ENCODE assay signal across 1 cellular context in the genomic region with DNA sequence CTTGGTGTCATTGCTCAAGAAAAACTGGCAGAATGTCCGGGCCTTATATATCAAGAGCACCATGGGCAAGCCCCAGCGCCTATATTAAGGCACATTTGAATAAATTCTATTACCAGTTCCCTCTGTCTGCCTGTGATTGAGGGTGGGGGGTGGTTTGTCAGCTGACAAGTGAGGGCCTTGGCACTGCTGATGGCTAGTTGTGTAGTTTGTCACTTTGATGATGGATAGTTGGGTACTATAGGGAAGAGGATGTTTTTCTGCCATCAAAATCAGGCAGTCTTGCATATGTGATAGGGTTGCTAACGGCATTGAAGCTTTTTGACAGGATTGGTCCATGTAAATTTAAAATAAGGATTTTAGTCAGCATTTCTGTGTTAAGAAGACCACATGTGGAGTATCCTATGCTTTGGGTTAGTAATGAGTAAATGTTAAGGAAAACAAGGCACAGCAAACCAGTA.
TF ChIP-seq lines count a peak whose summit lies in the region.

No MANE protein-coding gene starts in this region.

TF ChIP-seq in GM12878, 131 proteins besides CTCF, POLR2A, EP300 and RAD21:
- TF ChIP-seq, protein P1, sequence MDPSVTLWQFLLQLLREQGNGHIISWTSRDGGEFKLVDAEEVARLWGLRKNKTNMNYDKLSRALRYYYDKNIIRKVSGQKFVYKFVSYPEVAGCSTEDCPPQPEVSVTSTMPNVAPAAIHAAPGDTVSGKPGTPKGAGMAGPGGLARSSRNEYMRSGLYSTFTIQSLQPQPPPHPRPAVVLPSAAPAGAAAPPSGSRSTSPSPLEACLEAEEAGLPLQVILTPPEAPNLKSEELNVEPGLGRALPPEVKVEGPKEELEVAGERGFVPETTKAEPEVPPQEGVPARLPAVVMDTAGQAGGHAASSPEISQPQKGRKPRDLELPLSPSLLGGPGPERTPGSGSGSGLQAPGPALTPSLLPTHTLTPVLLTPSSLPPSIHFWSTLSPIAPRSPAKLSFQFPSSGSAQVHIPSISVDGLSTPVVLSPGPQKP (IDR thresholded peaks at IDR 0.05; ENCODE audit: low read depth, low read length), result no peak
- no peak for TF ChIP-seq TCF12 (IDR thresholded peaks at IDR 0.05; ENCODE audit: low read depth, low read length)
- 0 out of 2 replicates have a peak, but pooled peaks have one; percentile 23 for TF ChIP-seq SMAD5 (IDR thresholded peaks at IDR 0.05; ENCODE audit: low read depth)
- no peak for TF ChIP-seq BACH1 (IDR thresholded peaks at IDR 0.05; ENCODE audit: borderline replicate concordance)
- TF ChIP-seq POU2F2 (IDR thresholded peaks at IDR 0.05; ENCODE audit: borderline replicate concordance, low read depth, low read length), result peak; percentile 16; the same call in 1 of the 3 replicates
- peak; percentile 9; the same call in 1 of the 2 replicates for TF ChIP-seq MXI1 (IDR thresholded peaks at IDR 0.05; ENCODE audit: low read depth, low read length)
- TF ChIP-seq, protein P2, sequence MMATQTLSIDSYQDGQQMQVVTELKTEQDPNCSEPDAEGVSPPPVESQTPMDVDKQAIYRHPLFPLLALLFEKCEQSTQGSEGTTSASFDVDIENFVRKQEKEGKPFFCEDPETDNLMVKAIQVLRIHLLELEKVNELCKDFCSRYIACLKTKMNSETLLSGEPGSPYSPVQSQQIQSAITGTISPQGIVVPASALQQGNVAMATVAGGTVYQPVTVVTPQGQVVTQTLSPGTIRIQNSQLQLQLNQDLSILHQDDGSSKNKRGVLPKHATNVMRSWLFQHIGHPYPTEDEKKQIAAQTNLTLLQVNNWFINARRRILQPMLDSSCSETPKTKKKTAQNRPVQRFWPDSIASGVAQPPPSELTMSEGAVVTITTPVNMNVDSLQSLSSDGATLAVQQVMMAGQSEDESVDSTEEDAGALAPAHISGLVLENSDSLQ (IDR thresholded peaks at IDR 0.05), result peak; percentile 52
- TF ChIP-seq NR2C1 (IDR thresholded peaks at IDR 0.05), result no peak
- peak; percentile 67 for TF ChIP-seq POLR2AphosphoS5 (IDR thresholded peaks at IDR 0.05; ENCODE audit: low read length)
- TF ChIP-seq ZNF217 (IDR thresholded peaks at IDR 0.05), result no peak
- no peak for TF ChIP-seq NFYA (IDR thresholded peaks at IDR 0.05; ENCODE audit: borderline replicate concordance, low read depth, low read length)
TF ChIP-seq in GM12878: peak in this region for 5.
